Comparison of ENCODE assay signal across 1 cellular context in the genomic region with DNA sequence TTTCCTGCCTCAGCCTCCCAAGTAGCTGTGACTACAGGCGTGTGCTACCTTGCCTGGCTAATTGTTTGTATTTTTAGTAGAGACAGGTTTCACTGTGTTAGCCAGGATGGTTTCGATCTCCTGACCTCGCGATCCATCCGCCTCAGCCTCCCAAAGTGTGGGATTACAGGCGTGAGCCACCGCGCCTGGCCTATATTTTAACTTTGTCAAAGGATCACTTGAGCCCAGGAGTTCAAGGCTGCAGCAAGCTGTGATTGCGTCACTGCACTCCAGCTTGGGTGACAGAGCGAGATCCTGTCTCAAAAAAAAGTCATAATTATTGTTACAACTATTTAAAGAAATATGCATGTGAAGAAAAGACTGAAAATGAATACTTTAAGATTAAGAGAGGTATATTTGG.
A peak's percentile ranks its signal among the peaks of the same experiment; 100 is the strongest.
TF ChIP-seq lines count a peak whose summit lies in the region.
"Not testable (repeated sequence)": the region's sequence is repeated elsewhere in the genome, so short reads cannot be mapped to it uniquely, and the experiment has no call there.

No MANE protein-coding gene starts in this region.

TF ChIP-seq in HepG2, 621 proteins besides CTCF, POLR2A, EP300 and RAD21 (continued from another document and continues in another):
- peak; percentile 73; the same call in 1 of the 2 replicates for TF ChIP-seq ZNF331 (CRISPR knock-in tag; IDR thresholded peaks at IDR 0.05)
- peak; percentile 63; the same call in 1 of the 2 replicates for TF ChIP-seq TBX2 (CRISPR knock-in tag; IDR thresholded peaks at IDR 0.05; ENCODE audit: borderline replicate concordance)
- peak; percentile 59; the same call in 1 of the 2 replicates for TF ChIP-seq PPARG (CRISPR knock-in tag; conservative IDR thresholded peaks at IDR 0.05)
- TF ChIP-seq, protein P1, sequence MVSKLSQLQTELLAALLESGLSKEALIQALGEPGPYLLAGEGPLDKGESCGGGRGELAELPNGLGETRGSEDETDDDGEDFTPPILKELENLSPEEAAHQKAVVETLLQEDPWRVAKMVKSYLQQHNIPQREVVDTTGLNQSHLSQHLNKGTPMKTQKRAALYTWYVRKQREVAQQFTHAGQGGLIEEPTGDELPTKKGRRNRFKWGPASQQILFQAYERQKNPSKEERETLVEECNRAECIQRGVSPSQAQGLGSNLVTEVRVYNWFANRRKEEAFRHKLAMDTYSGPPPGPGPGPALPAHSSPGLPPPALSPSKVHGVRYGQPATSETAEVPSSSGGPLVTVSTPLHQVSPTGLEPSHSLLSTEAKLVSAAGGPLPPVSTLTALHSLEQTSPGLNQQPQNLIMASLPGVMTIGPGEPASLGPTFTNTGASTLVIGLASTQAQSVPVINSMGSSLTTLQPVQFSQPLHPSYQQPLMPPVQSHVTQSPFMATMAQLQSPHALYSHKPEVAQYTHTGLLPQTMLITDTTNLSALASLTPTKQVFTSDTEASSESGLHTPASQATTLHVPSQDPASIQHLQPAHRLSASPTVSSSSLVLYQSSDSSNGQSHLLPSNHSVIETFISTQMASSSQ (IDR thresholded peaks at IDR 0.05; ENCODE audit: low read depth) = not testable (repeated sequence)
- TF ChIP-seq, protein P1 (CRISPR knock-in tag; IDR thresholded peaks at IDR 0.05; ENCODE audit: borderline replicate concordance) = peak; percentile 19; the same call in 1 of the 2 replicates
- TF ChIP-seq ZNF33B (CRISPR knock-in tag; IDR thresholded peaks at IDR 0.05) = peak; percentile 20; the same call in 1 of the 2 replicates
- TF ChIP-seq, protein P2, sequence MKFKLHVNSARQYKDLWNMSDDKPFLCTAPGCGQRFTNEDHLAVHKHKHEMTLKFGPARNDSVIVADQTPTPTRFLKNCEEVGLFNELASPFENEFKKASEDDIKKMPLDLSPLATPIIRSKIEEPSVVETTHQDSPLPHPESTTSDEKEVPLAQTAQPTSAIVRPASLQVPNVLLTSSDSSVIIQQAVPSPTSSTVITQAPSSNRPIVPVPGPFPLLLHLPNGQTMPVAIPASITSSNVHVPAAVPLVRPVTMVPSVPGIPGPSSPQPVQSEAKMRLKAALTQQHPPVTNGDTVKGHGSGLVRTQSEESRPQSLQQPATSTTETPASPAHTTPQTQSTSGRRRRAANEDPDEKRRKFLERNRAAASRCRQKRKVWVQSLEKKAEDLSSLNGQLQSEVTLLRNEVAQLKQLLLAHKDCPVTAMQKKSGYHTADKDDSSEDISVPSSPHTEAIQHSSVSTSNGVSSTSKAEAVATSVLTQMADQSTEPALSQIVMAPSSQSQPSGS (CRISPR knock-in tag; IDR thresholded peaks at IDR 0.05) = 0 out of 2 replicates have a peak, but pooled peaks have one; percentile 17
- TF ChIP-seq TRIM24 (CRISPR knock-in tag; IDR thresholded peaks at IDR 0.05) = 0 out of 2 replicates have a peak, but pooled peaks have one; percentile 38
- peak; percentile 70 for TF ChIP-seq SKI (IDR thresholded peaks at IDR 0.05; ENCODE audit: partially characterized antibody)
- TF ChIP-seq, protein P3, sequence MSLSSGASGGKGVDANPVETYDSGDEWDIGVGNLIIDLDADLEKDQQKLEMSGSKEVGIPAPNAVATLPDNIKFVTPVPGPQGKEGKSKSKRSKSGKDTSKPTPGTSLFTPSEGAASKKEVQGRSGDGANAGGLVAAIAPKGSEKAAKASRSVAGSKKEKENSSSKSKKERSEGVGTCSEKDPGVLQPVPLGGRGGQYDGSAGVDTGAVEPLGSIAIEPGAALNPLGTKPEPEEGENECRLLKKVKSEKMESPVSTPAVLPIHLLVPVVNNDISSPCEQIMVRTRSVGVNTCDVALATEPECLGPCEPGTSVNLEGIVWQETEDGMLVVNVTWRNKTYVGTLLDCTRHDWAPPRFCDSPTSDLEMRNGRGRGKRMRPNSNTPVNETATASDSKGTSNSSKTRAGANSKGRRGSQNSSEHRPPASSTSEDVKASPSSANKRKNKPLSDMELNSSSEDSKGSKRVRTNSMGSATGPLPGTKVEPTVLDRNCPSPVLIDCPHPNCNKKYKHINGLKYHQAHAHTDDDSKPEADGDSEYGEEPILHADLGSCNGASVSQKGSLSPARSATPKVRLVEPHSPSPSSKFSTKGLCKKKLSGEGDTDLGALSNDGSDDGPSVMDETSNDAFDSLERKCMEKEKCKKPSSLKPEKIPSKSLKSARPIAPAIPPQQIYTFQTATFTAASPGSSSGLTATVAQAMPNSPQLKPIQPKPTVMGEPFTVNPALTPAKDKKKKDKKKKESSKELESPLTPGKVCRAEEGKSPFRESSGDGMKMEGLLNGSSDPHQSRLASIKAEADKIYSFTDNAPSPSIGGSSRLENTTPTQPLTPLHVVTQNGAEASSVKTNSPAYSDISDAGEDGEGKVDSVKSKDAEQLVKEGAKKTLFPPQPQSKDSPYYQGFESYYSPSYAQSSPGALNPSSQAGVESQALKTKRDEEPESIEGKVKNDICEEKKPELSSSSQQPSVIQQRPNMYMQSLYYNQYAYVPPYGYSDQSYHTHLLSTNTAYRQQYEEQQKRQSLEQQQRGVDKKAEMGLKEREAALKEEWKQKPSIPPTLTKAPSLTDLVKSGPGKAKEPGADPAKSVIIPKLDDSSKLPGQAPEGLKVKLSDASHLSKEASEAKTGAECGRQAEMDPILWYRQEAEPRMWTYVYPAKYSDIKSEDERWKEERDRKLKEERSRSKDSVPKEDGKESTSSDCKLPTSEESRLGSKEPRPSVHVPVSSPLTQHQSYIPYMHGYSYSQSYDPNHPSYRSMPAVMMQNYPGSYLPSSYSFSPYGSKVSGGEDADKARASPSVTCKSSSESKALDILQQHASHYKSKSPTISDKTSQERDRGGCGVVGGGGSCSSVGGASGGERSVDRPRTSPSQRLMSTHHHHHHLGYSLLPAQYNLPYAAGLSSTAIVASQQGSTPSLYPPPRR (CRISPR knock-in tag; IDR thresholded peaks at IDR 0.05; ENCODE audit: borderline replicate concordance) = 0 out of 2 replicates have a peak, but pooled peaks have one; percentile 22
- TF ChIP-seq, protein P4, sequence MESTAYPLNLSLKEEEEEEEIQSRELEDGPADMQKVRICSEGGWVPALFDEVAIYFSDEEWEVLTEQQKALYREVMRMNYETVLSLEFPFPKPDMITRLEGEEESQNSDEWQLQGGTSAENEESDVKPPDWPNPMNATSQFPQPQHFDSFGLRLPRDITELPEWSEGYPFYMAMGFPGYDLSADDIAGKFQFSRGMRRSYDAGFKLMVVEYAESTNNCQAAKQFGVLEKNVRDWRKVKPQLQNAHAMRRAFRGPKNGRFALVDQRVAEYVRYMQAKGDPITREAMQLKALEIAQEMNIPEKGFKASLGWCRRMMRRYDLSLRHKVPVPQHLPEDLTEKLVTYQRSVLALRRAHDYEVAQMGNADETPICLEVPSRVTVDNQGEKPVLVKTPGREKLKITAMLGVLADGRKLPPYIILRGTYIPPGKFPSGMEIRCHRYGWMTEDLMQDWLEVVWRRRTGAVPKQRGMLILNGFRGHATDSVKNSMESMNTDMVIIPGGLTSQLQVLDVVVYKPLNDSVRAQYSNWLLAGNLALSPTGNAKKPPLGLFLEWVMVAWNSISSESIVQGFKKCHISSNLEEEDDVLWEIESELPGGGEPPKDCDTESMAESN (CRISPR knock-in tag; conservative IDR thresholded peaks at IDR 0.05) = 0 out of 2 replicates have a peak, but pooled peaks have one; percentile 47
- TF ChIP-seq ZNF614 (CRISPR knock-in tag; IDR thresholded peaks at IDR 0.05; ENCODE audit: borderline replicate concordance) = 0 out of 2 replicates have a peak, but pooled peaks have one; percentile 57
- TF ChIP-seq, protein P5, sequence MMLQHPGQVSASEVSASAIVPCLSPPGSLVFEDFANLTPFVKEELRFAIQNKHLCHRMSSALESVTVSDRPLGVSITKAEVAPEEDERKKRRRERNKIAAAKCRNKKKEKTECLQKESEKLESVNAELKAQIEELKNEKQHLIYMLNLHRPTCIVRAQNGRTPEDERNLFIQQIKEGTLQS (CRISPR knock-in tag; IDR thresholded peaks at IDR 0.05) = peak; percentile 68; the same call in 1 of the 2 replicates
- TF ChIP-seq, protein P6, sequence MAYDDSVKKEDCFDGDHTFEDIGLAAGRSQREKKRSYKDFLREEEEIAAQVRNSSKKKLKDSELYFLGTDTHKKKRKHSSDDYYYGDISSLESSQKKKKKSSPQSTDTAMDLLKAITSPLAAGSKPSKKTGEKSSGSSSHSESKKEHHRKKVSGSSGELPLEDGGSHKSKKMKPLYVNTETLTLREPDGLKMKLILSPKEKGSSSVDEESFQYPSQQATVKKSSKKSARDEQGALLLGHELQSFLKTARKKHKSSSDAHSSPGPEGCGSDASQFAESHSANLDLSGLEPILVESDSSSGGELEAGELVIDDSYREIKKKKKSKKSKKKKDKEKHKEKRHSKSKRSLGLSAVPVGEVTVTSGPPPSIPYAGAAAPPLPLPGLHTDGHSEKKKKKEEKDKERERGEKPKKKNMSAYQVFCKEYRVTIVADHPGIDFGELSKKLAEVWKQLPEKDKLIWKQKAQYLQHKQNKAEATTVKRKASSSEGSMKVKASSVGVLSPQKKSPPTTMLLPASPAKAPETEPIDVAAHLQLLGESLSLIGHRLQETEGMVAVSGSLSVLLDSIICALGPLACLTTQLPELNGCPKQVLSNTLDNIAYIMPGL (CRISPR knock-in tag; IDR thresholded peaks at IDR 0.05; ENCODE audit: borderline replicate concordance in 1 of 2, low read depth in 1 of 2) = 0 out of 4 replicates have a peak, but pooled peaks of 1 of the 2 experiments have one; percentile 28
- TF ChIP-seq SIX1 (CRISPR knock-in tag; IDR thresholded peaks at IDR 0.05; ENCODE audit: borderline replicate concordance) = peak; percentile 67; the same call in 1 of the 2 replicates
- TF ChIP-seq NR2F6 (IDR thresholded peaks at IDR 0.05) = peak; percentile 50; the same call in 1 of the 2 replicates
- TF ChIP-seq NR2F6 (CRISPR knock-in tag; IDR thresholded peaks at IDR 0.05) = peak; percentile 77
- TF ChIP-seq, protein P7, sequence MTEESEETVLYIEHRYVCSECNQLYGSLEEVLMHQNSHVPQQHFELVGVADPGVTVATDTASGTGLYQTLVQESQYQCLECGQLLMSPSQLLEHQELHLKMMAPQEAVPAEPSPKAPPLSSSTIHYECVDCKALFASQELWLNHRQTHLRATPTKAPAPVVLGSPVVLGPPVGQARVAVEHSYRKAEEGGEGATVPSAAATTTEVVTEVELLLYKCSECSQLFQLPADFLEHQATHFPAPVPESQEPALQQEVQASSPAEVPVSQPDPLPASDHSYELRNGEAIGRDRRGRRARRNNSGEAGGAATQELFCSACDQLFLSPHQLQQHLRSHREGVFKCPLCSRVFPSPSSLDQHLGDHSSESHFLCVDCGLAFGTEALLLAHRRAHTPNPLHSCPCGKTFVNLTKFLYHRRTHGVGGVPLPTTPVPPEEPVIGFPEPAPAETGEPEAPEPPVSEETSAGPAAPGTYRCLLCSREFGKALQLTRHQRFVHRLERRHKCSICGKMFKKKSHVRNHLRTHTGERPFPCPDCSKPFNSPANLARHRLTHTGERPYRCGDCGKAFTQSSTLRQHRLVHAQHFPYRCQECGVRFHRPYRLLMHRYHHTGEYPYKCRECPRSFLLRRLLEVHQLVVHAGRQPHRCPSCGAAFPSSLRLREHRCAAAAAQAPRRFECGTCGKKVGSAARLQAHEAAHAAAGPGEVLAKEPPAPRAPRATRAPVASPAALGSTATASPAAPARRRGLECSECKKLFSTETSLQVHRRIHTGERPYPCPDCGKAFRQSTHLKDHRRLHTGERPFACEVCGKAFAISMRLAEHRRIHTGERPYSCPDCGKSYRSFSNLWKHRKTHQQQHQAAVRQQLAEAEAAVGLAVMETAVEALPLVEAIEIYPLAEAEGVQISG (CRISPR knock-in tag; IDR thresholded peaks at IDR 0.05) = peak; percentile 47; the same call in 1 of the 2 replicates
- TF ChIP-seq KAT8 (CRISPR knock-in tag; IDR thresholded peaks at IDR 0.05) = 0 out of 2 replicates have a peak, but pooled peaks have one; percentile 22
- TF ChIP-seq ZNF441 (CRISPR knock-in tag; IDR thresholded peaks at IDR 0.05; ENCODE audit: borderline replicate concordance) = 0 out of 2 replicates have a peak, but pooled peaks have one; percentile 43
- TF ChIP-seq, protein P8, sequence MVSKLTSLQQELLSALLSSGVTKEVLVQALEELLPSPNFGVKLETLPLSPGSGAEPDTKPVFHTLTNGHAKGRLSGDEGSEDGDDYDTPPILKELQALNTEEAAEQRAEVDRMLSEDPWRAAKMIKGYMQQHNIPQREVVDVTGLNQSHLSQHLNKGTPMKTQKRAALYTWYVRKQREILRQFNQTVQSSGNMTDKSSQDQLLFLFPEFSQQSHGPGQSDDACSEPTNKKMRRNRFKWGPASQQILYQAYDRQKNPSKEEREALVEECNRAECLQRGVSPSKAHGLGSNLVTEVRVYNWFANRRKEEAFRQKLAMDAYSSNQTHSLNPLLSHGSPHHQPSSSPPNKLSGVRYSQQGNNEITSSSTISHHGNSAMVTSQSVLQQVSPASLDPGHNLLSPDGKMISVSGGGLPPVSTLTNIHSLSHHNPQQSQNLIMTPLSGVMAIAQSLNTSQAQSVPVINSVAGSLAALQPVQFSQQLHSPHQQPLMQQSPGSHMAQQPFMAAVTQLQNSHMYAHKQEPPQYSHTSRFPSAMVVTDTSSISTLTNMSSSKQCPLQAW (CRISPR knock-in tag; IDR thresholded peaks at IDR 0.05) = 0 out of 2 replicates have a peak, but pooled peaks have one; percentile 51
- TF ChIP-seq ZNF350 (CRISPR knock-in tag; IDR thresholded peaks at IDR 0.05; ENCODE audit: borderline replicate concordance, low read depth) = 0 out of 2 replicates have a peak, but pooled peaks have one; percentile 35
- TF ChIP-seq, protein P9, sequence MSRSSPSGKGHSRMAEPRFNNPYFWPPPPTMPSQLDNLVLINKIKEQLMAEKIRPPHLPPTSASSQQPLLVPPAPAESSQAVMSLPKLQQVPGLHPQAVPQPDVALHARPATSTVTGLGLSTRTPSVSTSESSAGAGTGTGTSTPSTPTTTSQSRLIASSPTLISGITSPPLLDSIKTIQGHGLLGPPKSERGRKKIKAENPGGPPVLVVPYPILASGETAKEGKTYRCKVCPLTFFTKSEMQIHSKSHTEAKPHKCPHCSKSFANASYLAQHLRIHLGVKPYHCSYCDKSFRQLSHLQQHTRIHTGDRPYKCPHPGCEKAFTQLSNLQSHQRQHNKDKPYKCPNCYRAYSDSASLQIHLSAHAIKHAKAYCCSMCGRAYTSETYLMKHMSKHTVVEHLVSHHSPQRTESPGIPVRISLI (CRISPR knock-in tag; IDR thresholded peaks at IDR 0.05; ENCODE audit: borderline replicate concordance) = peak; percentile 52; the same call in 1 of the 2 replicates
- TF ChIP-seq ZNF460 (CRISPR knock-in tag; IDR thresholded peaks at IDR 0.05; ENCODE audit: borderline replicate concordance) = peak; percentile 98
- peak; percentile 74 for TF ChIP-seq MED1 (CRISPR knock-in tag; IDR thresholded peaks at IDR 0.05)
- TF ChIP-seq GABPB1 (CRISPR knock-in tag; IDR thresholded peaks at IDR 0.05) = 0 out of 2 replicates have a peak, but pooled peaks have one; percentile 29
- TF ChIP-seq CEBPG (CRISPR knock-in tag; IDR thresholded peaks at IDR 0.05) = peak; percentile 96
